1 cellular context compared by ENCODE assay signal in the genomic region with DNA sequence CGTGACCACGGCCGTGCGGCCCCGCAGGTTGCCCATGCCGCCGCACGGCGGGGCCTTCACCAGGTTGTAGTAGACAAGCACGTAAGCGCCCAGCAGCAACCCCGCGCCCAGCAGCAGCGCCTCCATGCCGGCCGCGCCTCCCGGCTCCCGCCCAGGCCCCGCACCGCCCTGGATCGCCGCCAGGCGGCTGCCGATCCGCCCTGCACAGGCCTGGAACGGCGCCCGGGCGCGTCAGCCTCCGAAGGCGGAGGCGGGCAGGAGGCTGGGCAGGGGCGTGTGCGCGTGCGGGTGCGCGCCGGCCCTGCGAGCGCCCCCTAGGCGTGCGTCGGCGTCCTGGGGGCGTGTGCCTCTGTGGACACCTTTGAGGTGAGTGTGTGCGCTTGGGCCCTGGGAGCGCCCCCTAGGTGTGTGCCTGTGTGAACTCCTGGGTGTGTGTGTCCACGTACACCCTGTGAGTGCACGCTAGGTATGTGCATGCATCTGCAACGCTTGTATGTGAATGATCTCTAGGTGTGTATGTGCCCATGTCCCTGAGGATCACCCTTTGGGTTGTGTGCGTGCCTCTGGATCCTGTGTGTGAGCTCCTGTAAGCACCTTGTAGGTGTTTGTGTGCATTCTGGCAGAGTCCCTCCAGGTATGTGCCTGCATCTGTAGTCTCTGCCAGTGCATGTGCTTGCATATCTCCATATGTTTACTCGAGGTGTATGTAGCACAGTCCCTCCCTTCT.
TF ChIP-seq lines count a peak whose summit lies in the region.

A gene with protein sequence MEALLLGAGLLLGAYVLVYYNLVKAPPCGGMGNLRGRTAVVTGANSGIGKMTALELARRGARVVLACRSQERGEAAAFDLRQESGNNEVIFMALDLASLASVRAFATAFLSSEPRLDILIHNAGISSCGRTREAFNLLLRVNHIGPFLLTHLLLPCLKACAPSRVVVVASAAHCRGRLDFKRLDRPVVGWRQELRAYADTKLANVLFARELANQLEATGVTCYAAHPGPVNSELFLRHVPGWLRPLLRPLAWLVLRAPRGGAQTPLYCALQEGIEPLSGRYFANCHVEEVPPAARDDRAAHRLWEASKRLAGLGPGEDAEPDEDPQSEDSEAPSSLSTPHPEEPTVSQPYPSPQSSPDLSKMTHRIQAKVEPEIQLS (minus strand): TSS at position 261 of the 727 bp plus-strand sequence. CDS start 135 bp downstream, at position 126.

TF ChIP-seq in K562, 482 proteins besides CTCF, POLR2A, EP300 and RAD21 (continued from another document and continues in another):
- TF ChIP-seq SRSF3 (IDR thresholded peaks at IDR 0.05; ENCODE audit: insufficient read depth, low read length) (no peak), ZNF830 (CRISPR knock-in tag; IDR thresholded peaks at IDR 0.05) (no peak; the same call in 1 of the 2 replicates), ETS2 (tag; IDR thresholded peaks at IDR 0.05; ENCODE audit: borderline replicate concordance, poor library complexity, severe bottlenecking) (no peak), SMAD1 (IDR thresholded peaks at IDR 0.05; ENCODE audit: low read depth, low read length, partially characterized antibody) (peak; percentile 90), POLR2B (IDR thresholded peaks at IDR 0.05; ENCODE audit: low read depth, partially characterized antibody) (no peak), HNRNPUL1 (IDR thresholded peaks at IDR 0.05; ENCODE audit: low read length) (0 out of 2 replicates have a peak, but pooled peaks have one; percentile 53), CHD1 (IDR thresholded peaks at IDR 0.05; ENCODE audit: low read length) (no peak), SOX6 (IDR thresholded peaks at IDR 0.05) (peak; percentile 88), THRAP3 (IDR thresholded peaks at IDR 0.05; ENCODE audit: borderline replicate concordance) (no peak), E2F3 (CRISPR knock-in tag; IDR thresholded peaks at IDR 0.05) (peak; percentile 88; the same call in 1 of the 2 replicates), POLR2H (tag; IDR thresholded peaks at IDR 0.05; ENCODE audit: low read depth) (no peak), ZNF174 (CRISPR knock-in tag; IDR thresholded peaks at IDR 0.05) (no peak), ZNF184 (CRISPR knock-in tag; IDR thresholded peaks at IDR 0.05) (no peak), MCM3 (IDR thresholded peaks at IDR 0.05) (no peak), ESRRB (CRISPR knock-in tag; IDR thresholded peaks at IDR 0.05; ENCODE audit: borderline replicate concordance) (no peak), ZFX (CRISPR knock-in tag; IDR thresholded peaks at IDR 0.05) (peak; percentile 89), RNF2 (IDR thresholded peaks at IDR 0.05) (peak; percentile 46; the same call in 1 of the 2 replicates), ZNF445 (CRISPR knock-in tag; IDR thresholded peaks at IDR 0.05; ENCODE audit: low read depth) (no peak), RBM15 (IDR thresholded peaks at IDR 0.05; ENCODE audit: insufficient read depth, low read length) (no peak), ELF4 (CRISPR knock-in tag; IDR thresholded peaks at IDR 0.05) (no peak), HSF4 (CRISPR knock-in tag; IDR thresholded peaks at IDR 0.05; ENCODE audit: borderline replicate concordance) (no peak), KLF6 (CRISPR knock-in tag; IDR thresholded peaks at IDR 0.05; ENCODE audit: borderline replicate concordance) (no peak), TSC22D4 (tag; IDR thresholded peaks at IDR 0.05) (no peak), ATF3 (IDR thresholded peaks at IDR 0.05) (no peak), ATF3 (CRISPR knock-in tag; conservative IDR thresholded peaks at IDR 0.05) (no peak; the same call in 1 of the 2 replicates), ZBTB17 (CRISPR knock-in tag; IDR thresholded peaks at IDR 0.05) (peak; percentile 46; the same call in 1 of the 2 replicates), ZNF41 (CRISPR knock-in tag; conservative IDR thresholded peaks at IDR 0.05) (0 out of 2 replicates have a peak, but pooled peaks have one; percentile 67), MYC (IDR thresholded peaks at IDR 0.05; ENCODE audit: low read depth, low read length) (peak; percentile 96), MYC (CRISPR knock-in tag; IDR thresholded peaks at IDR 0.05; ENCODE audit: borderline replicate concordance, low read depth) (no peak), EGR1 (conservative IDR thresholded peaks at IDR 0.05) (peak; percentile 96), ZKSCAN1 (IDR thresholded peaks at IDR 0.05; ENCODE audit: low read depth, low read length) (0 out of 2 replicates have a peak, but pooled peaks have one; percentile 60), DACH1 (IDR thresholded peaks at IDR 0.05; ENCODE audit: partially characterized antibody) (no peak), ATF2 (CRISPR knock-in tag; IDR thresholded peaks at IDR 0.05) (no peak)
- TF ChIP-seq, protein P1, sequence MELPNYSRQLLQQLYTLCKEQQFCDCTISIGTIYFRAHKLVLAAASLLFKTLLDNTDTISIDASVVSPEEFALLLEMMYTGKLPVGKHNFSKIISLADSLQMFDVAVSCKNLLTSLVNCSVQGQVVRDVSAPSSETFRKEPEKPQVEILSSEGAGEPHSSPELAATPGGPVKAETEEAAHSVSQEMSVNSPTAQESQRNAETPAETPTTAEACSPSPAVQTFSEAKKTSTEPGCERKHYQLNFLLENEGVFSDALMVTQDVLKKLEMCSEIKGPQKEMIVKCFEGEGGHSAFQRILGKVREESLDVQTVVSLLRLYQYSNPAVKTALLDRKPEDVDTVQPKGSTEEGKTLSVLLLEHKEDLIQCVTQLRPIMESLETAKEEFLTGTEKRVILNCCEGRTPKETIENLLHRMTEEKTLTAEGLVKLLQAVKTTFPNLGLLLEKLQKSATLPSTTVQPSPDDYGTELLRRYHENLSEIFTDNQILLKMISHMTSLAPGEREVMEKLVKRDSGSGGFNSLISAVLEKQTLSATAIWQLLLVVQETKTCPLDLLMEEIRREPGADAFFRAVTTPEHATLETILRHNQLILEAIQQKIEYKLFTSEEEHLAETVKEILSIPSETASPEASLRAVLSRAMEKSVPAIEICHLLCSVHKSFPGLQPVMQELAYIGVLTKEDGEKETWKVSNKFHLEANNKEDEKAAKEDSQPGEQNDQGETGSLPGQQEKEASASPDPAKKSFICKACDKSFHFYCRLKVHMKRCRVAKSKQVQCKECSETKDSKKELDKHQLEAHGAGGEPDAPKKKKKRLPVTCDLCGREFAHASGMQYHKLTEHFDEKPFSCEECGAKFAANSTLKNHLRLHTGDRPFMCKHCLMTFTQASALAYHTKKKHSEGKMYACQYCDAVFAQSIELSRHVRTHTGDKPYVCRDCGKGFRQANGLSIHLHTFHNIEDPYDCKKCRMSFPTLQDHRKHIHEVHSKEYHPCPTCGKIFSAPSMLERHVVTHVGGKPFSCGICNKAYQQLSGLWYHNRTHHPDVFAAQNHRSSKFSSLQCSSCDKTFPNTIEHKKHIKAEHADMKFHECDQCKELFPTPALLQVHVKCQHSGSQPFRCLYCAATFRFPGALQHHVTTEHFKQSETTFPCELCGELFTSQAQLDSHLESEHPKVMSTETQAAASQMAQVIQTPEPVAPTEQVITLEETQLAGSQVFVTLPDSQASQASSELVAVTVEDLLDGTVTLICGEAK (IDR thresholded peaks at IDR 0.05) = 0 out of 2 replicates have a peak, but pooled peaks have one; percentile 6
- TF ChIP-seq, protein P1 (CRISPR knock-in tag; IDR thresholded peaks at IDR 0.05) = no peak
- TF ChIP-seq, protein P2, sequence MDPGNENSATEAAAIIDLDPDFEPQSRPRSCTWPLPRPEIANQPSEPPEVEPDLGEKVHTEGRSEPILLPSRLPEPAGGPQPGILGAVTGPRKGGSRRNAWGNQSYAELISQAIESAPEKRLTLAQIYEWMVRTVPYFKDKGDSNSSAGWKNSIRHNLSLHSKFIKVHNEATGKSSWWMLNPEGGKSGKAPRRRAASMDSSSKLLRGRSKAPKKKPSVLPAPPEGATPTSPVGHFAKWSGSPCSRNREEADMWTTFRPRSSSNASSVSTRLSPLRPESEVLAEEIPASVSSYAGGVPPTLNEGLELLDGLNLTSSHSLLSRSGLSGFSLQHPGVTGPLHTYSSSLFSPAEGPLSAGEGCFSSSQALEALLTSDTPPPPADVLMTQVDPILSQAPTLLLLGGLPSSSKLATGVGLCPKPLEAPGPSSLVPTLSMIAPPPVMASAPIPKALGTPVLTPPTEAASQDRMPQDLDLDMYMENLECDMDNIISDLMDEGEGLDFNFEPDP (CRISPR knock-in tag; IDR thresholded peaks at IDR 0.05) = no peak
- TF ChIP-seq, protein P3, sequence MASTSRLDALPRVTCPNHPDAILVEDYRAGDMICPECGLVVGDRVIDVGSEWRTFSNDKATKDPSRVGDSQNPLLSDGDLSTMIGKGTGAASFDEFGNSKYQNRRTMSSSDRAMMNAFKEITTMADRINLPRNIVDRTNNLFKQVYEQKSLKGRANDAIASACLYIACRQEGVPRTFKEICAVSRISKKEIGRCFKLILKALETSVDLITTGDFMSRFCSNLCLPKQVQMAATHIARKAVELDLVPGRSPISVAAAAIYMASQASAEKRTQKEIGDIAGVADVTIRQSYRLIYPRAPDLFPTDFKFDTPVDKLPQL (IDR thresholded peaks at IDR 0.05; ENCODE audit: extremely low read depth, insufficient read length) = no peak
- TF ChIP-seq, protein P4, sequence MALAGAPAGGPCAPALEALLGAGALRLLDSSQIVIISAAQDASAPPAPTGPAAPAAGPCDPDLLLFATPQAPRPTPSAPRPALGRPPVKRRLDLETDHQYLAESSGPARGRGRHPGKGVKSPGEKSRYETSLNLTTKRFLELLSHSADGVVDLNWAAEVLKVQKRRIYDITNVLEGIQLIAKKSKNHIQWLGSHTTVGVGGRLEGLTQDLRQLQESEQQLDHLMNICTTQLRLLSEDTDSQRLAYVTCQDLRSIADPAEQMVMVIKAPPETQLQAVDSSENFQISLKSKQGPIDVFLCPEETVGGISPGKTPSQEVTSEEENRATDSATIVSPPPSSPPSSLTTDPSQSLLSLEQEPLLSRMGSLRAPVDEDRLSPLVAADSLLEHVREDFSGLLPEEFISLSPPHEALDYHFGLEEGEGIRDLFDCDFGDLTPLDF (CRISPR knock-in tag; IDR thresholded peaks at IDR 0.05) = peak; percentile 89
- TF ChIP-seq, protein P5, sequence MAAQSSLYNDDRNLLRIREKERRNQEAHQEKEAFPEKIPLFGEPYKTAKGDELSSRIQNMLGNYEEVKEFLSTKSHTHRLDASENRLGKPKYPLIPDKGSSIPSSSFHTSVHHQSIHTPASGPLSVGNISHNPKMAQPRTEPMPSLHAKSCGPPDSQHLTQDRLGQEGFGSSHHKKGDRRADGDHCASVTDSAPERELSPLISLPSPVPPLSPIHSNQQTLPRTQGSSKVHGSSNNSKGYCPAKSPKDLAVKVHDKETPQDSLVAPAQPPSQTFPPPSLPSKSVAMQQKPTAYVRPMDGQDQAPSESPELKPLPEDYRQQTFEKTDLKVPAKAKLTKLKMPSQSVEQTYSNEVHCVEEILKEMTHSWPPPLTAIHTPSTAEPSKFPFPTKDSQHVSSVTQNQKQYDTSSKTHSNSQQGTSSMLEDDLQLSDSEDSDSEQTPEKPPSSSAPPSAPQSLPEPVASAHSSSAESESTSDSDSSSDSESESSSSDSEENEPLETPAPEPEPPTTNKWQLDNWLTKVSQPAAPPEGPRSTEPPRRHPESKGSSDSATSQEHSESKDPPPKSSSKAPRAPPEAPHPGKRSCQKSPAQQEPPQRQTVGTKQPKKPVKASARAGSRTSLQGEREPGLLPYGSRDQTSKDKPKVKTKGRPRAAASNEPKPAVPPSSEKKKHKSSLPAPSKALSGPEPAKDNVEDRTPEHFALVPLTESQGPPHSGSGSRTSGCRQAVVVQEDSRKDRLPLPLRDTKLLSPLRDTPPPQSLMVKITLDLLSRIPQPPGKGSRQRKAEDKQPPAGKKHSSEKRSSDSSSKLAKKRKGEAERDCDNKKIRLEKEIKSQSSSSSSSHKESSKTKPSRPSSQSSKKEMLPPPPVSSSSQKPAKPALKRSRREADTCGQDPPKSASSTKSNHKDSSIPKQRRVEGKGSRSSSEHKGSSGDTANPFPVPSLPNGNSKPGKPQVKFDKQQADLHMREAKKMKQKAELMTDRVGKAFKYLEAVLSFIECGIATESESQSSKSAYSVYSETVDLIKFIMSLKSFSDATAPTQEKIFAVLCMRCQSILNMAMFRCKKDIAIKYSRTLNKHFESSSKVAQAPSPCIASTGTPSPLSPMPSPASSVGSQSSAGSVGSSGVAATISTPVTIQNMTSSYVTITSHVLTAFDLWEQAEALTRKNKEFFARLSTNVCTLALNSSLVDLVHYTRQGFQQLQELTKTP (IDR thresholded peaks at IDR 0.05; ENCODE audit: low read depth in 1 of 2, partially characterized antibody in 2 of 2) = peak in 1 of 2 experiments; percentile 74
